Comparison of ENCODE assay signal across 14 cellular contexts in the genomic region with DNA sequence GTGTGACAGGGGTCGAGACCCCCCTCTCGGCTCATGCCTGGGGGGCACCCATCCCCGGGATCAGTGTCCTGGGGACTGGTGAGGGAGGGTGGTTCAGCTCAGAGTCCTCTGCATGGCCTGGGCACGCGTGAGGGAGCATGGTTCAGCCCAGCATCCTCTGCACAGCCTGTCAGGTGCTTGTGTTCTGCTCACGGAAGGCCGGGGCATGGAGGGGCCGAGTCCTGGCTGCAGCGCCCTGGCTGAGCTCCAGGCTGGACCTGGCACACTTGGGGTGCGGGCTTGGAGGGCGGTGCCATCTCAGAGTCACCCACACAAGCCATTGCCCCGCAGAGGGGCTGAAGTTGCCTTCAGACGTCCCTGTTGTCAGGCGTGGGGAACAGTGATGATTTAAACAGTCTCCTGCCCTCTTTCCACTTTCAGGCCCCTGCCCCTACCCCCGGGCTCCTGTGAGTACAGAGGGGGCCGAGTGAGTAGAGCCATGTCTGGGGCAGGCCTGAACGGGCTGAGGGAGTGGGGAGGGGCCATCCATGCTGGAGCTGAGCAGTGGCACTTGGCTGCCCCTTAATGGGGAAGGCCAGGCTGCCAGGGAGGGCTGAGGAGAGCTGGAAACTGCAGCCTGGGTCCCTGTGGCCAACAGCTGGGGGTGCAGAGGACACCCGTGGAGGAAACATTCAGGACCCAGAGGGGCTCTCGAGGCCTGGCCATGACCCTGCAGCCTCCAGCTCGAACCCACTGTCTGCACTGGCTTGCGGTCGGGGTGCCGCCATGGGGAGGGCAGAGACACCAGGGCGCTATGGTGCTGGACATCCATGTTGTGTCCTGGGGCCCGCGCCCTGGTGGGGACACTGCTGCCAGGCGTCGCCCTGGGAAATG.
"Had no signal": no experiment of that assay in that cellular context is flagged by ENCODE, and none has a peak within 500 bp of the region (broad histone marks: within the 10 kb centered on the region; RNA-seq: fewer than 3 reads in every experiment).

No MANE protein-coding gene starts in this region.

- H3K4me3 ChIP-seq: esophagus squamous epithelium, suprapubic skin had no signal

- H3K27ac ChIP-seq: suprapubic skin, VCaP had no signal

- H3K9me3 Mint-ChIP-seq: activated naive CD8-positive, alpha-beta T cell treated with anti-CD3 and anti-CD28 coated beads, Interleukin-2, amount 50 U/mL, for 24 hours; activated T-helper 1 cell treated with anti-CD3 and anti-CD28 coated beads, Interleukin-12 subunit alpha, Interleukin-12 subunit beta, Interleukin-2, Interleukin-4 antibody, amounts not matched to agents 30 ng/mL and 10 ng/mL and 1 ng/mL, durations not matched to agents 14 hours and 24 hours and 36 hours; memory B cell; natural killer cell treated with Interleukin-12 subunit alpha and Interleukin-12 subunit beta and Interleukin-15 and Interleukin-18, amount 100 ng/mL, for 72 hours had no signal

- H3K36me3 Mint-ChIP-seq: natural killer cell treated with Interleukin-12 subunit alpha and Interleukin-12 subunit beta and Interleukin-15 and Interleukin-18, amount 100 ng/mL, for 72 hours had no signal

- H3K9me3 ChIP-seq: esophagus squamous epithelium, suprapubic skin had no signal

- H3K27ac Mint-ChIP-seq: activated CD8-positive, alpha-beta T cell treated with anti-CD3 and anti-CD28 coated beads, Interleukin-2, amount 10 ng/mL, durations not matched to agents 7 days and 5 days; activated naive CD8-positive, alpha-beta T cell treated with anti-CD3 and anti-CD28 coated beads, Interleukin-2, amount 50 U/mL, for 24 hours; activated T-helper 1 cell treated with anti-CD3 and anti-CD28 coated beads, Interleukin-12 subunit alpha, Interleukin-12 subunit beta, Interleukin-2, Interleukin-4 antibody, amounts not matched to agents 30 ng/mL and 10 ng/mL and 1 ng/mL, durations not matched to agents 14 hours and 24 hours and 36 hours; memory B cell had no signal

- DNase-seq: activated CD8-positive, alpha-beta T cell treated with anti-CD3 and anti-CD28 coated beads, Interleukin-2, amount 10 ng/mL, durations not matched to agents 7 days and 5 days; activated naive CD4-positive, alpha-beta T cell; activated naive CD8-positive, alpha-beta T cell treated with anti-CD3 and anti-CD28 coated beads, Interleukin-2, amount 50 U/mL, for 24 hours; central memory CD4-positive, alpha-beta T cell; esophagus squamous epithelium; stimulated activated CD4-positive, alpha-beta T cell treated with anti-CD3 and anti-CD28 coated beads, Interleukin-2, amount 100 ng/mL, for 48 hours; stimulated activated naive CD4-positive, alpha-beta T cell treated with Interleukin-2 at 50 U/mL for 16 hours; T1000 had no signal

- H3K4me3 Mint-ChIP-seq: activated CD8-positive, alpha-beta T cell treated with anti-CD3 and anti-CD28 coated beads, Interleukin-2, amount 10 ng/mL, durations not matched to agents 7 days and 5 days; activated naive CD8-positive, alpha-beta T cell treated with anti-CD3 and anti-CD28 coated beads, Interleukin-2, amount 50 U/mL, for 24 hours; activated T-helper 1 cell treated with anti-CD3 and anti-CD28 coated beads, Interleukin-12 subunit alpha, Interleukin-12 subunit beta, Interleukin-2, Interleukin-4 antibody, amounts not matched to agents 30 ng/mL and 10 ng/mL and 1 ng/mL, durations not matched to agents 14 hours and 24 hours and 36 hours; memory B cell; natural killer cell treated with Interleukin-12 subunit alpha and Interleukin-12 subunit beta and Interleukin-15 and Interleukin-18, amount 100 ng/mL, for 72 hours had no signal

- H3K27me3 ChIP-seq: esophagus squamous epithelium, suprapubic skin had no signal

- ATAC-seq: activated CD8-positive, alpha-beta T cell treated with anti-CD3 and anti-CD28 coated beads, Interleukin-2, amount 10 ng/mL, durations not matched to agents 7 days and 5 days; activated naive CD8-positive, alpha-beta T cell treated with anti-CD3 and anti-CD28 coated beads, Interleukin-2, amount 50 U/mL, for 24 hours; left lobe of liver; natural killer cell treated with Interleukin-12 subunit alpha and Interleukin-12 subunit beta and Interleukin-15 and Interleukin-18, amount 100 ng/mL, for 72 hours had no signal

- H3K27me3 Mint-ChIP-seq: activated naive CD8-positive, alpha-beta T cell treated with anti-CD3 and anti-CD28 coated beads, Interleukin-2, amount 50 U/mL, for 24 hours; memory B cell; natural killer cell treated with Interleukin-12 subunit alpha and Interleukin-12 subunit beta and Interleukin-15 and Interleukin-18, amount 100 ng/mL, for 72 hours had no signal
